10 cellular contexts compared by ENCODE assay signal in genomic region chr6:18978330-18979128, GRCh38.
A peak's percentile ranks its signal among the peaks of the same experiment; 100 is the strongest.
DNase-seq lines count a peak whose midpoint lies in the region; ATAC-seq and TF ChIP-seq lines count a peak whose summit lies in the region.
"Had no signal": no experiment of that assay in that cellular context is flagged by ENCODE, and none has a peak within 500 bp of the region (broad histone marks: within the 10 kb centered on the region; RNA-seq: fewer than 3 reads in every experiment).

No MANE protein-coding gene starts in this region.

- no peak for DNase-seq in Right ventricle myocardium inferior (ENCODE audit: missing footprints)
- no peak for DNase-seq in cardiac septum (ENCODE audit: low spot score)
- peak; percentile 28 for DNase-seq in astrocyte of the spinal cord (ENCODE audit: low read depth, low spot score)
- DNase-seq in left kidney (ENCODE audit: low read depth, low spot score) = peak; percentile 83
- no peak for DNase-seq in aorta
- DNase-seq: activated naive CD4-positive, alpha-beta T cell treated with anti-CD3 and anti-CD28 coated beads, Interleukin-2, amount 10 ng/mL, durations not matched to agents 7 days and 5 days; AML-193 had no signal

- peaks cover 3% of the 10 kb centered on the region in 2 donors for H3K4me1 ChIP-seq in aorta (ENCODE audit: control insufficient read depth in 1 of 2, insufficient read depth in 2 of 2, low read length in 2 of 2)

- H3K9me3 ChIP-seq in aorta (ENCODE audit: control insufficient read depth, low read length) = no peaks in the 10 kb centered on the region

- H3K4me3 ChIP-seq in astrocyte of the spinal cord (ENCODE audit: low read depth, low read length) (no peak overlapping the region), aorta (ENCODE audit: low read length in 2 of 2) (no peak overlapping the region)

- 69 to 71% methylated on average over 3 of the region's 3 CpGs for WGBS in aorta, 2 donors

- H3K27me3 ChIP-seq in aorta (ENCODE audit: control insufficient read depth in 1 of 2, insufficient read depth in 2 of 2, low read length in 1 of 2) = no peaks in the 10 kb centered on the region

- no peak for TF ChIP-seq CTCF in astrocyte of the spinal cord (IDR thresholded peaks at IDR 0.05; ENCODE audit: low read depth, low read length)

- in situ Hi-C loops in astrocyte of the spinal cord (cut with HindIII; ENCODE audit: low sequenced_read_pairs) = no loop called here

- peak; percentile 93 for ATAC-seq in Right ventricle myocardium inferior
- ATAC-seq in aorta (ENCODE audit: low FRiP score) = peak; percentile 66
- ATAC-seq in HG02981 (IDR thresholded peaks at IDR 0.05; ENCODE audit: unreplicated experiment) = no peak
- ATAC-seq in GM18861 (IDR thresholded peaks at IDR 0.05; ENCODE audit: unreplicated experiment) = no peak
- no peak for ATAC-seq in GM21619 (IDR thresholded peaks at IDR 0.05; ENCODE audit: unreplicated experiment)

- intact Hi-C loops in Right ventricle myocardium inferior (cut with DNase I) (loop anchor here (5.0 kb wide), 1 partner anchor 86 kb away; no protein-coding TSS in a partner anchor), cardiac septum (cut with DNase I) (no loop called here), aorta (cut with DNase I) (no loop called here)

- H3K27ac ChIP-seq in aorta (ENCODE audit: low read depth in 1 of 2, low read length in 2 of 2) = no peak overlapping the region

- H3K36me3 ChIP-seq in aorta (ENCODE audit: control insufficient read depth in 1 of 2, insufficient read depth in 2 of 2, low read length in 1 of 2) = no peaks in the 10 kb centered on the region

Comparison
In these comparisons a context has a peak if more than half of its experiments do, and no peak if none do; other contexts are left out.
1. ATAC-seq: peak in Right ventricle myocardium inferior (single experiment) and aorta (single experiment); none in HG02981 (single experiment), GM18861 (single experiment) and GM21619 (single experiment).
2. DNase-seq: peak in astrocyte of the spinal cord (single experiment) and left kidney (single experiment); none in Right ventricle myocardium inferior (single experiment), cardiac septum (single experiment) and aorta (0 of 2).